8 cellular contexts compared by ENCODE assay signal in genomic region chr7:98617051-98617959, GRCh38. TPM values are rescaled to one million over a fixed set of nuclear protein-coding genes. Genes with fewer than 3 reads are reported as not detected.
DNase-seq lines count a peak whose midpoint lies in the region; ATAC-seq and TF ChIP-seq lines count a peak whose summit lies in the region.

NPTX2 (plus strand) TSS chr7:98617285; CDS start chr7:98617462, 177 bp downstream.

- no peak for ATAC-seq in HG03159 (IDR thresholded peaks at IDR 0.05; ENCODE audit: unreplicated experiment)

- peak within 1 kb of the TSS; percentile 24 to 36 for H3K4me3 ChIP-seq in vagina

- H3K27ac ChIP-seq in vagina = no peak within 1 kb of the TSS

- H3K4me1 ChIP-seq in vagina = peaks cover 7% of the 10 kb centered on the region

- H3K27me3 ChIP-seq in vagina = peaks cover 9% of the 10 kb centered on the region

- DNase-seq in DMS 273 treated with DMSO at 0.1 percent for 48 hours (lab: John Stamatoyannopoulos, UW) (peak; percentile 40), NCI-H2171 treated with DMSO at 0.1 percent for 48 hours (lab: John Stamatoyannopoulos, UW) (peak; percentile 73), ecto neural progenitor cell (ENCODE audit: low spot score) (peak; percentile 92), mucosa of gallbladder (ENCODE audit: low spot score) (peak; percentile 21), vagina (ENCODE audit: extremely low spot score in 2 of 2) (no peak), NK-92 (lab: John Stamatoyannopoulos, UW; ENCODE audit: unreplicated experiment) (no peak), NCI-H146 (lab: John Stamatoyannopoulos, UW) (no peak)

- no peaks in the 10 kb centered on the region for H3K9me3 ChIP-seq in vagina

- H3K36me3 ChIP-seq in vagina = no peaks in the 10 kb centered on the region

- intact Hi-C loops in vagina (cut with DNase I) = no loop called here

- no peak for TF ChIP-seq CTCF in vagina (IDR thresholded peaks at IDR 0.05)

- no peak for TF ChIP-seq POLR2A in vagina (IDR thresholded peaks at IDR 0.05)

RNA-seq across cellular contexts. Expression of gene NPTX2, which starts in this region (rescaled TPM):
- 2.7 TPM for total RNA-seq in mucosa of gallbladder
- total RNA-seq in vagina = 13.0 TPM

Comparison
In these comparisons a context has a peak if more than half of its experiments do, and no peak if none do; other contexts are left out.
1. DNase-seq: peak in DMS 273 treated with DMSO at 0.1 percent for 48 hours (single experiment), NCI-H2171 treated with DMSO at 0.1 percent for 48 hours (single experiment), ecto neural progenitor cell (single experiment) and mucosa of gallbladder (single experiment); none in vagina (0 of 2), NK-92 (single experiment) and NCI-H146 (single experiment).